ENCODE assay signal across 19 cellular contexts in genomic region chr1:156515956-156516355, GRCh38.
"Had no signal": no experiment of that assay in that cellular context is flagged by ENCODE, and none has a peak within 500 bp of the region (broad histone marks: within the 10 kb centered on the region; RNA-seq: fewer than 3 reads in every experiment).

No MANE protein-coding gene starts in this region.

- H3K27ac Mint-ChIP-seq: nephron progenitor cell; stimulated activated naive B cell treated with anti-CD40 and anti-IgM and Interleukin-4, amounts not matched to agents 10 μg/mL and 1 μg/mL and 100 μg/mL, for 72 hours; stimulated activated naive CD8-positive, alpha-beta T cell treated with anti-CD3 and anti-CD28 coated beads, Interleukin-15, amount 100 ng/mL, for 72 hours had no signal

- H3K4me3 Mint-ChIP-seq: nephron progenitor cell; stimulated activated naive B cell treated with anti-CD40 and anti-IgM and Interleukin-4, amounts not matched to agents 10 μg/mL and 1 μg/mL and 100 μg/mL, for 72 hours; stimulated activated naive CD8-positive, alpha-beta T cell treated with anti-CD3 and anti-CD28 coated beads, Interleukin-15, amount 100 ng/mL, for 72 hours had no signal

- DNase-seq: cortex of kidney; dorsolateral prefrontal cortex; effector CD8-positive, alpha-beta T cell; heart left ventricle; hippocampal formation; kidney glomerular epithelial cell; mammary epithelial cell; mucosa of descending colon; nephron progenitor cell; psoas muscle; sigmoid colon; stimulated activated CD4-positive, alpha-beta T cell treated with anti-CD3 and anti-CD28 coated beads, Interleukin-2, amount 100 ng/mL, for 24 hours; stimulated activated CD4-positive, alpha-beta T cell treated with anti-CD3 and anti-CD28 coated beads, Interleukin-4, amount 100 ng/mL, for 4 hours; stimulated activated naive B cell treated with anti-CD40 and anti-IgM and Interleukin-4, amounts not matched to agents 10 μg/mL and 1 μg/mL and 100 μg/mL, for 72 hours; stimulated activated naive CD8-positive, alpha-beta T cell treated with anti-CD3 and anti-CD28 coated beads, Interleukin-15, amount 100 ng/mL, for 72 hours; testis had no signal

- H3K36me3 Mint-ChIP-seq: stimulated activated naive B cell treated with anti-CD40 and anti-IgM and Interleukin-4, amounts not matched to agents 10 μg/mL and 1 μg/mL and 100 μg/mL, for 72 hours had no signal

- H3K4me1 ChIP-seq: parathyroid adenoma had no signal

- H3K27me3 ChIP-seq: dorsolateral prefrontal cortex, heart left ventricle, sigmoid colon, testis, tibial nerve had no signal

- H3K9ac ChIP-seq: parathyroid adenoma had no signal

- H3K27ac ChIP-seq: dorsolateral prefrontal cortex, heart left ventricle, parathyroid adenoma, psoas muscle, sigmoid colon, skin epidermis, testis, tibial nerve had no signal

- H3K27me3 Mint-ChIP-seq: stimulated activated naive B cell treated with anti-CD40 and anti-IgM and Interleukin-4, amounts not matched to agents 10 μg/mL and 1 μg/mL and 100 μg/mL, for 72 hours; stimulated activated naive CD8-positive, alpha-beta T cell treated with anti-CD3 and anti-CD28 coated beads, Interleukin-15, amount 100 ng/mL, for 72 hours had no signal

- H3K9me3 ChIP-seq: heart left ventricle, mucosa of descending colon, psoas muscle, sigmoid colon, testis, tibial nerve had no signal

- H3K36me3 ChIP-seq: heart left ventricle, sigmoid colon, tibial nerve had no signal

- ATAC-seq: mucosa of descending colon; psoas muscle; stimulated activated naive B cell treated with anti-CD40 and anti-IgM and Interleukin-4, amounts not matched to agents 10 μg/mL and 1 μg/mL and 100 μg/mL, for 72 hours; stimulated activated naive CD8-positive, alpha-beta T cell treated with anti-CD3 and anti-CD28 coated beads, Interleukin-15, amount 100 ng/mL, for 72 hours had no signal

- H3K9me3 Mint-ChIP-seq: nephron progenitor cell; stimulated activated naive B cell treated with anti-CD40 and anti-IgM and Interleukin-4, amounts not matched to agents 10 μg/mL and 1 μg/mL and 100 μg/mL, for 72 hours; stimulated activated naive CD8-positive, alpha-beta T cell treated with anti-CD3 and anti-CD28 coated beads, Interleukin-15, amount 100 ng/mL, for 72 hours had no signal

- H3K4me3 ChIP-seq: dorsolateral prefrontal cortex, heart left ventricle, mucosa of descending colon, psoas muscle, sigmoid colon, skin epidermis, testis, tibial nerve had no signal
